Comparison of ENCODE assay signal across 20 cellular contexts in the genomic region with DNA sequence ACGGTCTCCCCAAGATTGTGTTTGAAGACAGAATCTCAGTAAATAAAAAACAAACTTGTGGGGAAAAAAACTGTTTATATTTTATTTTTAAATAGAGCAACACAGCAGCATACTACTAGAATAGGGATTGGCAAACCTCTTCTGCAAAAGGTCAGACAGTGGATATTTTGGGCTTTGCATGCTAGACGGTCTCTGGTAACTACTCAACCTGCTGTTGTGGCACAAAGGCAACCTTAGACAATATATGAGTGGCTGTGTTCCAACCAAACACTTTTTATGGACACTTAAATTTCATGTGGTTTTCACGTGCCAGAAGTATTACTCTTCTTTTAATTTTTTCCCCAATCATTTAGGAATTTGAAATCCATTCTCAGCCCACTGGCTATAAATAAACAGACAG. TPM values are rescaled to one million over a fixed set of nuclear protein-coding genes. Genes with fewer than 3 reads are reported as not detected.
DNase-seq lines count a peak whose midpoint lies in the region; ATAC-seq and TF ChIP-seq lines count a peak whose summit lies in the region.
"Had no signal": no experiment of that assay in that cellular context is flagged by ENCODE, and none has a peak within 500 bp of the region (broad histone marks: within the 10 kb centered on the region; RNA-seq: fewer than 3 reads in every experiment).

No MANE protein-coding gene starts in this region.

- H3K27ac ChIP-seq in suprapubic skin, result no peak overlapping the region
- H3K27ac ChIP-seq: 22Rv1, A549, BLaER1, GM23248 had no signal

- no peaks in the 10 kb centered on the region for H3K27me3 Mint-ChIP-seq in activated CD4-positive, alpha-beta T cell treated with anti-CD3 and anti-CD28 coated beads, Interleukin-2, amount 10 ng/mL, durations not matched to agents 24 days and 14 days
- H3K27me3 Mint-ChIP-seq: CD4-positive, alpha-beta memory T cell had no signal

- no peak overlapping the region for H3K4me3 Mint-ChIP-seq in activated CD4-positive, alpha-beta T cell treated with anti-CD3 and anti-CD28 coated beads, Interleukin-2, amount 10 ng/mL, durations not matched to agents 24 days and 14 days
- H3K4me3 Mint-ChIP-seq: CD14-positive monocyte; CD4-positive, alpha-beta memory T cell had no signal

- DNase-seq in DMS79 treated with DMSO at 0.1 percent for 48 hours (lab: John Stamatoyannopoulos, UW) (peak; percentile 5), DMS79 (lab: John Stamatoyannopoulos, UW) (no peak), left ventricle myocardium superior (no peak), cardiac septum (ENCODE audit: low spot score) (no peak), pons (ENCODE audit: low spot score) (peak; percentile 15), suprapubic skin (ENCODE audit: low spot score in 2 of 2) (no peak), GM10266 (ENCODE audit: extremely low spot score) (no peak)
- DNase-seq in activated CD4-positive, alpha-beta T cell treated with anti-CD3 and anti-CD28 coated beads, Interleukin-2, amount 10 ng/mL, durations not matched to agents 24 days and 14 days, result no peak
- DNase-seq: AML-193; CD4-positive, alpha-beta memory T cell; DMS153; DND-41; EL; GM23248; HCEC 1CT had no signal

- H3K36me3 ChIP-seq in suprapubic skin, result no peaks in the 10 kb centered on the region
- H3K36me3 ChIP-seq: BLaER1 had no signal

- H3K27ac Mint-ChIP-seq in activated CD4-positive, alpha-beta T cell treated with anti-CD3 and anti-CD28 coated beads, Interleukin-2, amount 10 ng/mL, durations not matched to agents 24 days and 14 days, result no peak overlapping the region
- H3K27ac Mint-ChIP-seq: CD14-positive monocyte; CD4-positive, alpha-beta memory T cell had no signal

- no peaks in the 10 kb centered on the region for H3K4me1 Mint-ChIP-seq in activated CD4-positive, alpha-beta T cell treated with anti-CD3 and anti-CD28 coated beads, Interleukin-2, amount 10 ng/mL, durations not matched to agents 24 days and 14 days
- H3K4me1 Mint-ChIP-seq: CD14-positive monocyte; CD4-positive, alpha-beta memory T cell had no signal

- no peaks in the 10 kb centered on the region for H3K9me3 Mint-ChIP-seq in activated CD4-positive, alpha-beta T cell treated with anti-CD3 and anti-CD28 coated beads, Interleukin-2, amount 10 ng/mL, durations not matched to agents 24 days and 14 days
- H3K9me3 Mint-ChIP-seq: CD14-positive monocyte; CD4-positive, alpha-beta memory T cell had no signal

- no peaks in the 10 kb centered on the region for H3K36me3 Mint-ChIP-seq in activated CD4-positive, alpha-beta T cell treated with anti-CD3 and anti-CD28 coated beads, Interleukin-2, amount 10 ng/mL, durations not matched to agents 24 days and 14 days (ENCODE audit: low read depth)
- H3K36me3 Mint-ChIP-seq: CD14-positive monocyte; CD4-positive, alpha-beta memory T cell had no signal

- intact Hi-C loops in left ventricle myocardium superior (cut with micrococcal nuclease), result no loop called here
- intact Hi-C loops in cardiac septum (cut with DNase I), result no loop called here
- intact Hi-C loops in activated CD4-positive, alpha-beta T cell treated with anti-CD3 and anti-CD28 coated beads, Interleukin-2, amount 10 ng/mL, durations not matched to agents 24 days and 14 days (cut with micrococcal nuclease), result no loop called here

- no peak overlapping the region for H3K4me3 ChIP-seq in suprapubic skin
- H3K4me3 ChIP-seq: A549, BLaER1, GM23248 had no signal

- ATAC-seq in left ventricle myocardium superior, result peak; percentile 77
- ATAC-seq: A549 had no signal

- no peaks in the 10 kb centered on the region for H3K9me3 ChIP-seq in suprapubic skin
- H3K9me3 ChIP-seq: A549, BLaER1 had no signal

- TF ChIP-seq CTCF in suprapubic skin (IDR thresholded peaks at IDR 0.05) (no peak), GM10266 (IDR thresholded peaks at IDR 0.05; ENCODE audit: control insufficient read depth, insufficient read depth, low read depth, missing control alignments) (no peak)

- WGBS in suprapubic skin, result 63% methylated on average over 3 of the region's 3 CpGs

- no peak for TF ChIP-seq POLR2A in suprapubic skin (IDR thresholded peaks at IDR 0.05)

- H3K4me1 ChIP-seq in suprapubic skin, result no peaks in the 10 kb centered on the region
- H3K4me1 ChIP-seq: A549 had no signal

- no peak for TF ChIP-seq EP300 in suprapubic skin (IDR thresholded peaks at IDR 0.05)

- no peaks in the 10 kb centered on the region for H3K27me3 ChIP-seq in suprapubic skin
- H3K27me3 ChIP-seq: BLaER1 had no signal

RNA-seq across cellular contexts. Expression of a gene that starts 55.0 kb away (rescaled TPM):
- total RNA-seq in left ventricle myocardium superior (0.47 TPM), cardiac septum (15.4 TPM), suprapubic skin (10 to 100 TPM; 41.3 to 64.8 (median 51.6) TPM)
- total RNA-seq in activated CD4-positive, alpha-beta T cell treated with anti-CD3 and anti-CD28 coated beads, Interleukin-2, amount 10 ng/mL, durations not matched to agents 24 days and 14 days, result 0.12 TPM in 1 of 2 replicates, not detected in the other
- total RNA-seq: CD4-positive, alpha-beta memory T cell; G401 had no signal

Comparison
In these comparisons a context has a peak if more than half of its experiments do, and no peak if none do; other contexts are left out.
1. DNase-seq: peak in DMS79 treated with DMSO at 0.1 percent for 48 hours (single experiment) and pons (single experiment); none in DMS79 (single experiment), left ventricle myocardium superior (single experiment), cardiac septum (single experiment), activated CD4-positive, alpha-beta T cell treated with anti-CD3 and anti-CD28 coated beads, Interleukin-2, amount 10 ng/mL, durations not matched to agents 24 days and 14 days (single experiment), suprapubic skin (0 of 2) and GM10266 (single experiment).
2. RNA of a gene that starts 55.0 kb away (total RNA-seq): 41.3 to 64.8 TPM in suprapubic skin and 15.4 TPM in cardiac septum (single experiment); 0.47 TPM in left ventricle myocardium superior (single experiment) and 0.12 TPM in activated CD4-positive, alpha-beta T cell treated with anti-CD3 and anti-CD28 coated beads, Interleukin-2, amount 10 ng/mL, durations not matched to agents 24 days and 14 days; every median in the first group is over 10 times any median in the second.